Comparison of ENCODE assay signal across 8 cellular contexts in the genomic region with DNA sequence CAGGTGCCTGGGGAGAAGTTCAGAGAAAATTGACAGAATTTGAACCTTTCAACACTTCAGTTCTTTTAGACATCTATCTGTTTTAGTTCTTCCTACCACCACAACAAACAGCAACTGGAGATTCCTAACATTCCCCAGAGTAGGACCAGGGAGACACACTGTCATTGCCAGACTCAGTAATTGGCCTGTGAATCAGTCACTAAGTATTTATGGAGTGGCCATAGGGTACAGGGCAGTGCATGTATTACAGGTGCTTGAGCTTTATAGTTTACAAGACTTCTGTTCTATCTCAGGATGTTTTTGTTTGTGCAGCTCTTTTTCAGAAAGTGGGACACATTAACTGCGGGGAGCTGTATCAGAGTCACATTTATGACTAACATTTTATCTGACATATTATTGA. TPM values are rescaled to one million over a fixed set of nuclear protein-coding genes. Genes with fewer than 3 reads are reported as not detected.
A peak's percentile ranks its signal among the peaks of the same experiment; 100 is the strongest.
DNase-seq lines count a peak whose midpoint lies in the region; TF ChIP-seq lines count a peak whose summit lies in the region.

No MANE protein-coding gene starts in this region.

- POLR2A ChIA-PET in RWPE1 (lab: Yijun Ruan, JAX; ENCODE audit: low non-redundant PET), result interaction anchor here (0.5 kb wide), 1 partner anchor 283 kb away, joined by 7 read pairs; no protein-coding TSS in a partner anchor

- DNase-seq in NCI-H510A treated with DMSO at 0.1 percent for 48 hours (lab: John Stamatoyannopoulos, UW), result peak; percentile 44
- DNase-seq in NCI-H510A (lab: John Stamatoyannopoulos, UW), result no peak
- peak; percentile 44 for DNase-seq in RWPE1 (ENCODE audit: low spot score)
- DNase-seq in fibroblast of villous mesenchyme (ENCODE audit: low read depth), result peak; percentile 19
- DNase-seq in smooth muscle cell (lab: John Stamatoyannopoulos, UW; ENCODE audit: unreplicated experiment), result no peak
- DNase-seq in GF-D8 (lab: John Stamatoyannopoulos, UW), result no peak
- DNase-seq in activated CD4-positive, CD25-positive, alpha-beta regulatory T cell treated with anti-CD3 and anti-CD28 coated beads, Interleukin-2, amount 50 U/mL, for 72 hours, result no peak
- DNase-seq in DMS 273 (lab: John Stamatoyannopoulos, UW; ENCODE audit: unreplicated experiment), result no peak

- H3K4me3 ChIP-seq in fibroblast of villous mesenchyme (ENCODE audit: low read depth, low read length) (peak overlapping the region; percentile 95), smooth muscle cell (peak overlapping the region; percentile 92)

- peak overlapping the region; percentile 92 for H3K4me2 ChIP-seq in smooth muscle cell

- TF ChIP-seq CTCF in RWPE1 (conservative IDR thresholded peaks at IDR 0.05; ENCODE audit: low read depth) (no peak), fibroblast of villous mesenchyme (IDR thresholded peaks at IDR 0.05; ENCODE audit: insufficient read depth, low read depth, low read length) (no peak), smooth muscle cell (IDR thresholded peaks at IDR 0.05; ENCODE audit: borderline replicate concordance, insufficient read depth, poor library complexity, severe bottlenecking) (no peak)

- H3K27ac ChIP-seq in RWPE1, result no peak overlapping the region
- peak overlapping the region; percentile 87 for H3K27ac ChIP-seq in smooth muscle cell (ENCODE audit: low read depth)

- peaks cover 23% of the 10 kb centered on the region for H3K4me1 ChIP-seq in smooth muscle cell (ENCODE audit: low read depth)

- peaks cover 44% of the 10 kb centered on the region for H3K79me2 ChIP-seq in smooth muscle cell (ENCODE audit: low read depth)

- no peak overlapping the region for H2AFZ ChIP-seq in smooth muscle cell (ENCODE audit: low read depth)

- no peaks in the 10 kb centered on the region for H3K9me3 ChIP-seq in smooth muscle cell (replicated peaks; ENCODE audit: low read depth)

- no peaks in the 10 kb centered on the region for H3K27me3 ChIP-seq in smooth muscle cell (ENCODE audit: low read depth)

- peaks cover 28% of the 10 kb centered on the region for H4K20me1 ChIP-seq in smooth muscle cell (ENCODE audit: low read depth)

- 41% methylated on average over 1 of the region's 1 CpG for WGBS in smooth muscle cell (ENCODE audit: low lambda C conversion rate)

- peaks cover 24% of the 10 kb centered on the region for H3F3A ChIP-seq in smooth muscle cell (ENCODE audit: low read depth)

- CTCF ChIA-PET in RWPE1 (lab: Yijun Ruan, JAX), result interaction anchor here (1.5 kb wide), 1 partner anchor 105 kb away, joined by 4 read pairs; no protein-coding TSS in a partner anchor

- H3K9ac ChIP-seq in smooth muscle cell (ENCODE audit: low read depth), result peak overlapping the region; percentile 23

- H3K36me3 ChIP-seq in smooth muscle cell (ENCODE audit: low read depth), result no peaks in the 10 kb centered on the region

RNA-seq across cellular contexts. Expression of a gene that starts 1.7 kb away (rescaled TPM):
- total RNA-seq in fibroblast of villous mesenchyme (4.2 and 5.2 TPM in 2 replicates), smooth muscle cell (8.1 and 15.9 TPM in 2 replicates)
- polyA plus RNA-seq in smooth muscle cell, result 2.8 and 9.1 TPM in 2 replicates

Comparison
In these comparisons a context has a peak if more than half of its experiments do, and no peak if none do; other contexts are left out.
1. DNase-seq: peak in NCI-H510A treated with DMSO at 0.1 percent for 48 hours (single experiment), RWPE1 (single experiment) and fibroblast of villous mesenchyme (single experiment); none in NCI-H510A (single experiment), smooth muscle cell (single experiment), GF-D8 (single experiment), activated CD4-positive, CD25-positive, alpha-beta regulatory T cell treated with anti-CD3 and anti-CD28 coated beads, Interleukin-2, amount 50 U/mL, for 72 hours (single experiment) and DMS 273 (single experiment).